9 cellular contexts compared by ENCODE assay signal in the genomic region with DNA sequence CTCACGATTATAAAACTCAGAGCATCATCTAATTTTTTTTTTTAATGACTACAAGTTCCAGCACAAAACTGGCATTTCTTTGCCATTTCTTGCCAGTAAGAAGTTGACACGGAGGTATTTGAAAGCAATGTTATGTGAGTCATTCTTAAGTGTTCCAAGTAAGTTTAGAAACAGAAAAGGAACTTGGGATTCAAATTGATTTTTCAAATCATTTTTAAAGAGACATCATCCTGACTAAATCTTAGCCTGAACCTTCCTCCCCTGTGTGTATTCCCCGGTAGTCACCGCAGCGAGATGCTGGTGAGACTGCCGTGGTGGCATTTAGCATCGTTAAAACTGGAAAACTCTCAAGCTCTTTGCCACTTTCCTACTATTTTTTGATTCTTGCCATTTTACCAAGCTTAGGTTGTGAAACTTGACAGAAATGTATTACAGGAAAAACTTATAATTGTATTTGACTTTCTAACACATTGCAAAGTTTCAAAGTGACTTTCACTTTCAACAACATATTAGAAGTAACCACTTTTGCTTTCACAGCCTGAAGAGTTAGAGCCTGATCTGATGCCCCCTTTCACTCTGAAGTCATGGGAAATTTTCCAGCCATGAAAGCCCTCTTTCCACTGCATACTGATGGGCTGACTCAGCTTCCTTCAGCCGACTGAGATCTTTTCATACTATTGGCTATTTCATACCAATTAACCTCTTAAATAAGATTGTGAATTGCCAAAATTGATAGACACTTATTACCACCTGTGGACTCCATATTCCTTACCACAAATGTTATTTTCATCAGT.
A peak's percentile ranks its signal among the peaks of the same experiment; 100 is the strongest.
DNase-seq lines count a peak whose midpoint lies in the region; ATAC-seq and TF ChIP-seq lines count a peak whose summit lies in the region.
"Had no signal": no experiment of that assay in that cellular context is flagged by ENCODE, and none has a peak within 500 bp of the region (broad histone marks: within the 10 kb centered on the region; RNA-seq: fewer than 3 reads in every experiment).

No MANE protein-coding gene starts in this region.

- H3K27me3 Mint-ChIP-seq in activated CD4-positive, alpha-beta T cell treated with anti-CD3 and anti-CD28 coated beads, Interleukin-2, amount 10 ng/mL, durations not matched to agents 7 days and 5 days = no peaks in the 10 kb centered on the region

- H3K4me3 ChIP-seq in foreskin fibroblast (ENCODE audit: low read depth in 1 of 2, low read length in 2 of 2) = peak overlapping the region; percentile 34 to 49
- H3K4me3 ChIP-seq: BLaER1 had no signal

- peak overlapping the region; percentile 88 for H3K27ac Mint-ChIP-seq in activated CD4-positive, alpha-beta T cell treated with anti-CD3 and anti-CD28 coated beads, Interleukin-2, amount 10 ng/mL, durations not matched to agents 7 days and 5 days

- peaks cover 39% of the 10 kb centered on the region for H3K36me3 Mint-ChIP-seq in activated CD4-positive, alpha-beta T cell treated with anti-CD3 and anti-CD28 coated beads, Interleukin-2, amount 10 ng/mL, durations not matched to agents 7 days and 5 days (ENCODE audit: low read depth)

- H3K9me3 Mint-ChIP-seq in activated CD4-positive, alpha-beta T cell treated with anti-CD3 and anti-CD28 coated beads, Interleukin-2, amount 10 ng/mL, durations not matched to agents 7 days and 5 days = no peaks in the 10 kb centered on the region

- DNase-seq in activated CD4-positive, alpha-beta T cell treated with anti-CD3 and anti-CD28 coated beads for 24 hours (ENCODE audit: low read depth in 2 of 2) = peak; percentile 13 to 41
- no peak for DNase-seq in activated CD4-positive, alpha-beta T cell treated with anti-CD3 and anti-CD28 coated beads, Interleukin-2, amount 50 U/mL, for 1 hour
- DNase-seq in activated CD4-positive, alpha-beta T cell treated with anti-CD3 and anti-CD28 coated beads, Interleukin-2, amount 10 ng/mL, durations not matched to agents 7 days and 5 days = peak; percentile 40
- DNase-seq in foreskin fibroblast (peak; percentile 75 to 87), HUDEP-2 (lab: John Stamatoyannopoulos, UW; ENCODE audit: unreplicated experiment in 76 of 76) (no peak), left lobe of liver (ENCODE audit: low spot score) (no peak)
- peak; percentile 8 to 28 for DNase-seq in stimulated activated CD4-positive, alpha-beta T cell treated with anti-CD3 and anti-CD28 coated beads, Interleukin-15, amount 100 ng/mL, for 48 hours (ENCODE audit: low read depth in 2 of 2)

- POLR2A ChIA-PET in activated CD4-positive, alpha-beta T cell treated with anti-CD3 and anti-CD28 coated beads, Interleukin-2, amount 10 ng/mL, durations not matched to agents 7 days and 5 days (lab: Charles Lee) = no interaction called here

- H3K4me1 Mint-ChIP-seq in activated CD4-positive, alpha-beta T cell treated with anti-CD3 and anti-CD28 coated beads, Interleukin-2, amount 10 ng/mL, durations not matched to agents 7 days and 5 days = peaks cover 28% of the 10 kb centered on the region

- CTCF ChIA-PET in activated CD4-positive, alpha-beta T cell treated with anti-CD3 and anti-CD28 coated beads, Interleukin-2, amount 10 ng/mL, durations not matched to agents 7 days and 5 days (lab: Charles Lee) = interaction anchor here (1.0 to 1.2 kb wide), 2 partner anchors 9 to 12 kb away, joined by 3 read pairs; no protein-coding TSS in a partner anchor

- TF ChIP-seq CTCF in foreskin fibroblast (IDR thresholded peaks at IDR 0.05; ENCODE audit: low read depth, low read length) = no peak

- ATAC-seq in HG03095 (IDR thresholded peaks at IDR 0.05; ENCODE audit: unreplicated experiment) (peak; percentile 87), left lobe of liver (no peak)

- peak overlapping the region; percentile 73 for H3K4me3 Mint-ChIP-seq in activated CD4-positive, alpha-beta T cell treated with anti-CD3 and anti-CD28 coated beads, Interleukin-2, amount 10 ng/mL, durations not matched to agents 7 days and 5 days

Comparison
In these comparisons a context has a peak if more than half of its experiments do, and no peak if none do; other contexts are left out.
1. DNase-seq: peak in activated CD4-positive, alpha-beta T cell treated with anti-CD3 and anti-CD28 coated beads for 24 hours (2 of 2), activated CD4-positive, alpha-beta T cell treated with anti-CD3 and anti-CD28 coated beads, Interleukin-2, amount 10 ng/mL, durations not matched to agents 7 days and 5 days (single experiment), foreskin fibroblast (2 of 2) and stimulated activated CD4-positive, alpha-beta T cell treated with anti-CD3 and anti-CD28 coated beads, Interleukin-15, amount 100 ng/mL, for 48 hours (2 of 2); none in activated CD4-positive, alpha-beta T cell treated with anti-CD3 and anti-CD28 coated beads, Interleukin-2, amount 50 U/mL, for 1 hour (single experiment), HUDEP-2 (0 of 76) and left lobe of liver (single experiment).